ENCODE assay signal across 1 cellular context in the genomic region with DNA sequence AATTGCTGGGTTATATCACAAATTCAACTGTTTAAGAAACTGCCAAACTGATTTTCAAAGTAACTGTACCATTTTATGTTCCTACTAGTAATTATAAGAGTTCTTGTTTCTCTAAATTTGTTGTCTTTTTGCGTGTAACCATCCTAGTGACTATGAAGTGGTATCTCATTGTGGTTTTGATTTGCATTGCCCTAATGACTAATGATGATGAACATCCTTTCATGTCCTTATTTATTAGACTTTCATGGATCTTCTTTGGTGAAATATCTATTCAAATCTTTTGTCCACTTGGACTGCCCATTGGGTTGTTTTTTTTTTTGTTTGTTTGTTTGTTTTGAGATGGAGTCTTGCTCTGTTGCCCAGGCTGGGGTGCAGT.
TF ChIP-seq lines count a peak whose summit lies in the region.

No MANE protein-coding gene starts in this region.

TF ChIP-seq in K562, 482 proteins besides CTCF, POLR2A, EP300 and RAD21:
- TF ChIP-seq DACH1 (IDR thresholded peaks at IDR 0.05; ENCODE audit: partially characterized antibody) = peak; percentile 25
- TF ChIP-seq, protein P1, sequence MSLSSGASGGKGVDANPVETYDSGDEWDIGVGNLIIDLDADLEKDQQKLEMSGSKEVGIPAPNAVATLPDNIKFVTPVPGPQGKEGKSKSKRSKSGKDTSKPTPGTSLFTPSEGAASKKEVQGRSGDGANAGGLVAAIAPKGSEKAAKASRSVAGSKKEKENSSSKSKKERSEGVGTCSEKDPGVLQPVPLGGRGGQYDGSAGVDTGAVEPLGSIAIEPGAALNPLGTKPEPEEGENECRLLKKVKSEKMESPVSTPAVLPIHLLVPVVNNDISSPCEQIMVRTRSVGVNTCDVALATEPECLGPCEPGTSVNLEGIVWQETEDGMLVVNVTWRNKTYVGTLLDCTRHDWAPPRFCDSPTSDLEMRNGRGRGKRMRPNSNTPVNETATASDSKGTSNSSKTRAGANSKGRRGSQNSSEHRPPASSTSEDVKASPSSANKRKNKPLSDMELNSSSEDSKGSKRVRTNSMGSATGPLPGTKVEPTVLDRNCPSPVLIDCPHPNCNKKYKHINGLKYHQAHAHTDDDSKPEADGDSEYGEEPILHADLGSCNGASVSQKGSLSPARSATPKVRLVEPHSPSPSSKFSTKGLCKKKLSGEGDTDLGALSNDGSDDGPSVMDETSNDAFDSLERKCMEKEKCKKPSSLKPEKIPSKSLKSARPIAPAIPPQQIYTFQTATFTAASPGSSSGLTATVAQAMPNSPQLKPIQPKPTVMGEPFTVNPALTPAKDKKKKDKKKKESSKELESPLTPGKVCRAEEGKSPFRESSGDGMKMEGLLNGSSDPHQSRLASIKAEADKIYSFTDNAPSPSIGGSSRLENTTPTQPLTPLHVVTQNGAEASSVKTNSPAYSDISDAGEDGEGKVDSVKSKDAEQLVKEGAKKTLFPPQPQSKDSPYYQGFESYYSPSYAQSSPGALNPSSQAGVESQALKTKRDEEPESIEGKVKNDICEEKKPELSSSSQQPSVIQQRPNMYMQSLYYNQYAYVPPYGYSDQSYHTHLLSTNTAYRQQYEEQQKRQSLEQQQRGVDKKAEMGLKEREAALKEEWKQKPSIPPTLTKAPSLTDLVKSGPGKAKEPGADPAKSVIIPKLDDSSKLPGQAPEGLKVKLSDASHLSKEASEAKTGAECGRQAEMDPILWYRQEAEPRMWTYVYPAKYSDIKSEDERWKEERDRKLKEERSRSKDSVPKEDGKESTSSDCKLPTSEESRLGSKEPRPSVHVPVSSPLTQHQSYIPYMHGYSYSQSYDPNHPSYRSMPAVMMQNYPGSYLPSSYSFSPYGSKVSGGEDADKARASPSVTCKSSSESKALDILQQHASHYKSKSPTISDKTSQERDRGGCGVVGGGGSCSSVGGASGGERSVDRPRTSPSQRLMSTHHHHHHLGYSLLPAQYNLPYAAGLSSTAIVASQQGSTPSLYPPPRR (CRISPR knock-in tag; IDR thresholded peaks at IDR 0.05; ENCODE audit: borderline replicate concordance) = 0 out of 2 replicates have a peak, but pooled peaks have one; percentile 23
- no peak for TF ChIP-seq ZNF778 (CRISPR knock-in tag; IDR thresholded peaks at IDR 0.05)
